Comparison of ENCODE assay signal across 28 cellular contexts in genomic region chr4:23853986-23854385, GRCh38. TPM values are rescaled to one million over a fixed set of nuclear protein-coding genes. Genes with fewer than 3 reads are reported as not detected.
"Had no signal": no experiment of that assay in that cellular context is flagged by ENCODE, and none has a peak within 500 bp of the region (broad histone marks: within the 10 kb centered on the region; RNA-seq: fewer than 3 reads in every experiment).

No MANE protein-coding gene starts in this region.

- DNase-seq: dermis blood vessel endothelial cell; effector memory CD4-positive, alpha-beta T cell; foreskin melanocyte; head of caudate nucleus; hippocampal formation; islet precursor cell; kidney glomerular epithelial cell; left colon; mesenchymal stem cell; mucosa of descending colon; naive B cell; pancreas; retina; sigmoid colon; spleen; stimulated activated CD4-positive, alpha-beta T cell treated with anti-CD3 and anti-CD28 coated beads, Interleukin-4, amount 100 ng/mL, for 4 hours; upper lobe of left lung; uterus had no signal

- H3K27me3 ChIP-seq: esophagus muscularis mucosa, neutrophil, pancreas, sigmoid colon, spleen, tibial nerve, upper lobe of left lung, uterus had no signal

- H3K27ac ChIP-seq: coronary artery, esophagus muscularis mucosa, neutrophil, pancreas, sigmoid colon, skin epidermis, spleen, thoracic aorta, tibial nerve, uterus had no signal

- H3K36me3 ChIP-seq: esophagus muscularis mucosa, neutrophil, pancreas, sigmoid colon, spleen, thoracic aorta, tibial nerve, upper lobe of left lung, uterus had no signal

- H3K4me1 ChIP-seq: pancreas, spleen, uterus had no signal

- ATAC-seq: left colon; mucosa of descending colon; natural killer cell treated with Interleukin-12 subunit alpha and Interleukin-12 subunit beta and Interleukin-15 and Interleukin-18, amount 100 ng/mL, for 72 hours; pancreas; stimulated activated memory B cell treated with anti-CD40 and anti-IgM and Interleukin-4, amounts not matched to agents 10 μg/mL and 1 μg/mL and 100 μg/mL, for 72 hours had no signal

- H3K4me3 ChIP-seq: coronary artery, esophagus muscularis mucosa, mucosa of descending colon, pancreas, sigmoid colon, skin epidermis, spleen, thoracic aorta, tibial nerve, upper lobe of left lung, uterus had no signal

- FAIRE-seq: endothelial cell of umbilical vein, pancreas had no signal

- H3K9me3 ChIP-seq: esophagus muscularis mucosa, mucosa of descending colon, neutrophil, pancreas, sigmoid colon, spleen, thoracic aorta, tibial nerve, upper lobe of left lung, uterus had no signal

RNA-seq across cellular contexts. Expression of gene PPARGC1A, which starts 35.9 kb away (rescaled TPM):
- total RNA-seq: endothelial cell of umbilical vein; natural killer cell treated with Interleukin-12 subunit alpha and Interleukin-12 subunit beta and Interleukin-15 and Interleukin-18, amount 100 ng/mL, for 72 hours; pulmonary artery endothelial cell had no signal
- polyA plus RNA-seq: endothelial cell of umbilical vein had no signal
